ENCODE assay signal across 1 cellular context in the genomic region with DNA sequence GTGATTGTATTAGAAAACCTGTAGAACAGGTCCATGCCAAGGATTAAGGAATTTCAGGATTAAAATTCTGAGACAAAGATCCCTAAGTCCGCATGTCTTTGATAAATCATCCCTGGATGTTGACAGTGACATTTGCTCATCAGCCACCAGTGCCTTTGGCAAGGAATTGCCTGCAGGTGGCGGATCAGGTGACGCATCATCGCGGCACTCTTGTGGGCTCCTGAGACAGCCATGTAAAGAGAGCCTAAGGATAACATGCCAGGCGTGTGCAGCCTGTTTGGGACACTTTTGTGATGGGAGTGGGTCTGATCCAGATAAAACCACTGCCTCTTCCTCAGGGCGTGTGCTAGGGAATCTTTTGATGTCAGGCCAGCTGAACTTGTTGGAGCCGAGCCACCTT.
TF ChIP-seq lines count a peak whose summit lies in the region.

No MANE protein-coding gene starts in this region.

TF ChIP-seq in SK-N-SH, 30 proteins besides CTCF, POLR2A, EP300 and RAD21 (continued from another document):
- TF ChIP-seq, protein P1, sequence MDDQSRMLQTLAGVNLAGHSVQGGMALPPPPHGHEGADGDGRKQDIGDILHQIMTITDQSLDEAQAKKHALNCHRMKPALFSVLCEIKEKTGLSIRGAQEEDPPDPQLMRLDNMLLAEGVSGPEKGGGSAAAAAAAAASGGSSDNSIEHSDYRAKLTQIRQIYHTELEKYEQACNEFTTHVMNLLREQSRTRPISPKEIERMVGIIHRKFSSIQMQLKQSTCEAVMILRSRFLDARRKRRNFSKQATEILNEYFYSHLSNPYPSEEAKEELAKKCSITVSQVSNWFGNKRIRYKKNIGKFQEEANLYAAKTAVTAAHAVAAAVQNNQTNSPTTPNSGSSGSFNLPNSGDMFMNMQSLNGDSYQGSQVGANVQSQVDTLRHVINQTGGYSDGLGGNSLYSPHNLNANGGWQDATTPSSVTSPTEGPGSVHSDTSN (IDR thresholded peaks at IDR 0.05), result no peak
- TF ChIP-seq, protein P2, sequence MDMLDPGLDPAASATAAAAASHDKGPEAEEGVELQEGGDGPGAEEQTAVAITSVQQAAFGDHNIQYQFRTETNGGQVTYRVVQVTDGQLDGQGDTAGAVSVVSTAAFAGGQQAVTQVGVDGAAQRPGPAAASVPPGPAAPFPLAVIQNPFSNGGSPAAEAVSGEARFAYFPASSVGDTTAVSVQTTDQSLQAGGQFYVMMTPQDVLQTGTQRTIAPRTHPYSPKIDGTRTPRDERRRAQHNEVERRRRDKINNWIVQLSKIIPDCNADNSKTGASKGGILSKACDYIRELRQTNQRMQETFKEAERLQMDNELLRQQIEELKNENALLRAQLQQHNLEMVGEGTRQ (IDR thresholded peaks at IDR 0.05; ENCODE audit: borderline replicate concordance, low read depth, low read length), result no peak
- TF ChIP-seq, protein P3, sequence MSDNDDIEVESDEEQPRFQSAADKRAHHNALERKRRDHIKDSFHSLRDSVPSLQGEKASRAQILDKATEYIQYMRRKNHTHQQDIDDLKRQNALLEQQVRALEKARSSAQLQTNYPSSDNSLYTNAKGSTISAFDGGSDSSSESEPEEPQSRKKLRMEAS (IDR thresholded peaks at IDR 0.05; ENCODE audit: low read depth), result no peak
- TF ChIP-seq RXRA (IDR thresholded peaks at IDR 0.05; ENCODE audit: borderline replicate concordance, low read depth) (no peak), SMC3 (IDR thresholded peaks at IDR 0.05; ENCODE audit: low read depth, low read length) (no peak), POLR2AphosphoS5 (IDR thresholded peaks at IDR 0.05; ENCODE audit: low read depth, low read length) (no peak), CHD2 (IDR thresholded peaks at IDR 0.05; ENCODE audit: low read length, partially characterized antibody) (no peak), MEF2A (IDR thresholded peaks at IDR 0.05; ENCODE audit: borderline replicate concordance, low read depth) (no peak), TCF12 (IDR thresholded peaks at IDR 0.05) (no peak), NFIC (IDR thresholded peaks at IDR 0.05; ENCODE audit: borderline replicate concordance) (no peak), GATA2 (CRISPR knock-in tag; IDR thresholded peaks at IDR 0.05) (no peak)
- TF ChIP-seq, protein P4, sequence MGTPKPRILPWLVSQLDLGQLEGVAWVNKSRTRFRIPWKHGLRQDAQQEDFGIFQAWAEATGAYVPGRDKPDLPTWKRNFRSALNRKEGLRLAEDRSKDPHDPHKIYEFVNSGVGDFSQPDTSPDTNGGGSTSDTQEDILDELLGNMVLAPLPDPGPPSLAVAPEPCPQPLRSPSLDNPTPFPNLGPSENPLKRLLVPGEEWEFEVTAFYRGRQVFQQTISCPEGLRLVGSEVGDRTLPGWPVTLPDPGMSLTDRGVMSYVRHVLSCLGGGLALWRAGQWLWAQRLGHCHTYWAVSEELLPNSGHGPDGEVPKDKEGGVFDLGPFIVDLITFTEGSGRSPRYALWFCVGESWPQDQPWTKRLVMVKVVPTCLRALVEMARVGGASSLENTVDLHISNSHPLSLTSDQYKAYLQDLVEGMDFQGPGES (IDR thresholded peaks at IDR 0.05; ENCODE audit: low read depth, low read length), result no peak
